Comparison of ENCODE assay signal across 8 cellular contexts in the genomic region with DNA sequence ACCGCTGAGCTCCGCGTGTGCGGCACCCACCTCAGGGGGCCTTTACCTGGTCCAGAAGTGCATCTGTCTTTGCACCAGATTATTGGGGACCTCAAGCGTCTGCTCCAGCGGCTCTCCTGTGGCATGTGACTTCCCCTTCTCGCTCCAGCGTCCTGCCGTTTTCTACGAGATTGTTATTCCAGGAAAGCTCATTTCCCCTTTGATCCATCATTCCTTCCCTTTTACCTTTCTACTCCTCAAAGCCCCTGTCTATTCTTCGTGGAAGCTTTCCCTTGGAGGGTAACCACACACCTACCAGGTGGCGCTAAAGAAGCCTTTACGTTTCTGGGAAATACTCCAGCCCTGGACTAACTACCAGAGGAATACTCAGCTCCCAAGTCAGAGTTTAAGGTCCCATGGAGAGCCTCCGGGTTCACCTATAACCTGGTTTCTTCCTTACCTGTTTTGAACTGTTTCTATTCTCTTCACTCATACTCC. TPM values are rescaled to one million over a fixed set of nuclear protein-coding genes. Genes with fewer than 3 reads are reported as not detected.
DNase-seq lines count a peak whose midpoint lies in the region; ATAC-seq and TF ChIP-seq lines count a peak whose summit lies in the region.

No MANE protein-coding gene starts in this region.

- H3K9ac ChIP-seq in SK-N-SH, result peak overlapping the region; percentile 58; the same call in 1 of the 2 replicates

- TF ChIP-seq EP300 in SK-N-SH (IDR thresholded peaks at IDR 0.05; ENCODE audit: borderline replicate concordance in 1 of 2, low read depth in 1 of 2, low read length in 1 of 2), result no peak

- no peak for ATAC-seq in psoas muscle

- H3K4me3 ChIP-seq in SK-N-SH (ENCODE audit: low read depth in 2 of 2, low read length in 1 of 2), result peak overlapping the region; percentile 77 to 84
- H3K4me3 ChIP-seq in psoas muscle, result peak overlapping the region; percentile 93

- DNase-seq in activated naive CD4-positive, alpha-beta T cell treated with anti-CD3 and anti-CD28 coated beads, Interleukin-2, amount 10 ng/mL, durations not matched to agents 7 days and 5 days, result no peak
- DNase-seq in activated naive CD4-positive, alpha-beta T cell (lab: John Stamatoyannopoulos, UW), result no peak
- no peak for DNase-seq in SK-N-SH
- DNase-seq in fibroblast of peridontal ligament (ENCODE audit: extremely low read depth), result peak; percentile 8
- no peak for DNase-seq in psoas muscle
- DNase-seq in COR-L47 (lab: John Stamatoyannopoulos, UW), result no peak
- DNase-seq in AG20443 (ENCODE audit: low spot score), result no peak
- no peak for DNase-seq in NCI-H2107 treated with DMSO at 0.1 percent for 48 hours (lab: John Stamatoyannopoulos, UW; ENCODE audit: unreplicated experiment)

- peaks cover 19% of the 10 kb centered on the region for H3K4me1 Mint-ChIP-seq in activated naive CD4-positive, alpha-beta T cell treated with anti-CD3 and anti-CD28 coated beads, Interleukin-2, amount 10 ng/mL, durations not matched to agents 7 days and 5 days

- intact Hi-C loops in psoas muscle (cut with DNase I), result no loop called here

- peaks cover 26% of the 10 kb centered on the region for H3K27me3 Mint-ChIP-seq in activated naive CD4-positive, alpha-beta T cell treated with anti-CD3 and anti-CD28 coated beads, Interleukin-2, amount 10 ng/mL, durations not matched to agents 7 days and 5 days

- H3K9me2 ChIP-seq in SK-N-SH, result no peaks in the 10 kb centered on the region

- H3K27me3 ChIP-seq in SK-N-SH (ENCODE audit: insufficient read depth) (no peaks in the 10 kb centered on the region), psoas muscle (ENCODE audit: insufficient read depth in 3 of 3, low read length in 2 of 3) (no peaks in the 10 kb centered on the region)

- H3K79me2 ChIP-seq in SK-N-SH (ENCODE audit: insufficient read depth), result peaks cover 24% of the 10 kb centered on the region

- TF ChIP-seq RAD21 in SK-N-SH (IDR thresholded peaks at IDR 0.05; ENCODE audit: low read length), result no peak

- CTCF ChIA-PET in activated naive CD4-positive, alpha-beta T cell treated with anti-CD3 and anti-CD28 coated beads, Interleukin-2, amount 10 ng/mL, durations not matched to agents 7 days and 5 days (lab: Charles Lee), result interaction anchor here (0.9 to 3.9 kb wide), 3 partner anchors 12 to 84 kb away, joined by 4 to 21 read pairs (median 4); a partner anchor contains a TSS
- CTCF ChIA-PET in SK-N-SH (lab: Yijun Ruan, JAX), result interaction anchor here (0.6 to 6.7 kb wide), 10 partner anchors 11 to 246 kb away, joined by 3 to 54 read pairs (median 4); no protein-coding TSS in a partner anchor

- H2AFZ ChIP-seq in SK-N-SH (ENCODE audit: low read depth), result peak overlapping the region; percentile 69

- H4K20me1 ChIP-seq in SK-N-SH (ENCODE audit: insufficient read depth), result 0 out of 2 replicates have a peak, but pooled peaks cover 5% of the 10 kb centered on the region

- peak; percentile 20; the same call in 1 of the 2 replicates for TF ChIP-seq CTCF in SK-N-SH (IDR thresholded peaks at IDR 0.05)
- TF ChIP-seq CTCF in psoas muscle (IDR thresholded peaks at IDR 0.05), result no peak

- H3K36me3 ChIP-seq in SK-N-SH (replicated peaks in 1 of 2; ENCODE audit: control insufficient read depth in 1 of 2, insufficient read depth in 2 of 2, low read length in 1 of 2) (peaks cover 26 to 49% of the 10 kb centered on the region in 2 experiments), psoas muscle (ENCODE audit: insufficient read depth in 1 of 2, low read depth in 1 of 2) (peaks cover 12 to 49% of the 10 kb centered on the region in 2 donors)

- H3K27ac ChIP-seq in SK-N-SH (ENCODE audit: low read depth in 2 of 2, low read length in 1 of 2), result peak overlapping the region in 1 of 2 experiments; percentile 75; a peak in 1 of 4 replicates
- peak overlapping the region; percentile 92 for H3K27ac ChIP-seq in psoas muscle

- POLR2A ChIA-PET in SK-N-SH (lab: Yijun Ruan, JAX), result interaction anchor here (0.7 to 1.7 kb wide), 4 partner anchors 8 to 392 kb away, joined by 3 read pairs; a partner anchor contains a TSS

- H3F3A ChIP-seq in SK-N-SH (replicated peaks; ENCODE audit: insufficient read depth), result no peaks in the 10 kb centered on the region

- H3K9me3 Mint-ChIP-seq in activated naive CD4-positive, alpha-beta T cell treated with anti-CD3 and anti-CD28 coated beads, Interleukin-2, amount 10 ng/mL, durations not matched to agents 7 days and 5 days, result no peaks in the 10 kb centered on the region

- peak overlapping the region; percentile 85 for H3K27ac Mint-ChIP-seq in activated naive CD4-positive, alpha-beta T cell treated with anti-CD3 and anti-CD28 coated beads, Interleukin-2, amount 10 ng/mL, durations not matched to agents 7 days and 5 days

- H3K36me3 Mint-ChIP-seq in activated naive CD4-positive, alpha-beta T cell treated with anti-CD3 and anti-CD28 coated beads, Interleukin-2, amount 10 ng/mL, durations not matched to agents 7 days and 5 days, result peaks cover 27% of the 10 kb centered on the region

- WGBS in SK-N-SH (ENCODE audit: low lambda C conversion rate), result 6% methylated on average over 14 of the region's 14 CpGs
- WGBS in psoas muscle, 3 donors, result 8 to 19% (median 9%) methylated on average over 12 to 14 of the region's 14 CpGs

- H3K4me1 ChIP-seq in SK-N-SH (ENCODE audit: control insufficient read depth in 1 of 2, insufficient read depth in 2 of 2, low read depth in 1 of 2, low read length in 1 of 2), result peaks cover 0 to 23% of the 10 kb centered on the region in 2 experiments; a peak in 3 of 4 replicates
- H3K4me1 ChIP-seq in psoas muscle, result peaks cover 16% of the 10 kb centered on the region

- H3K4me3 Mint-ChIP-seq in activated naive CD4-positive, alpha-beta T cell treated with anti-CD3 and anti-CD28 coated beads, Interleukin-2, amount 10 ng/mL, durations not matched to agents 7 days and 5 days, result peak overlapping the region; percentile 92

- H3K9me3 ChIP-seq in SK-N-SH, result no peaks in the 10 kb centered on the region
- H3K9me3 ChIP-seq in psoas muscle, result no peaks in the 10 kb centered on the region

- H3K4me2 ChIP-seq in SK-N-SH, result peak overlapping the region; percentile 98

TF ChIP-seq in SK-N-SH, 30 proteins besides CTCF, POLR2A, EP300 and RAD21 (continues in another document):
- TF ChIP-seq POLR2AphosphoS5 (IDR thresholded peaks at IDR 0.05; ENCODE audit: low read depth, low read length) (no peak), TCF12 (IDR thresholded peaks at IDR 0.05) (no peak), ELF1 (IDR thresholded peaks at IDR 0.05) (no peak), RXRA (IDR thresholded peaks at IDR 0.05; ENCODE audit: borderline replicate concordance, low read depth) (no peak), MXI1 (IDR thresholded peaks at IDR 0.05; ENCODE audit: low read depth, low read length) (no peak; the same call in 1 of the 2 replicates), NRF1 (IDR thresholded peaks at IDR 0.05; ENCODE audit: low read depth, low read length) (no peak), CHD2 (IDR thresholded peaks at IDR 0.05; ENCODE audit: low read length, partially characterized antibody) (no peak), FOXJ3 (CRISPR knock-in tag; IDR thresholded peaks at IDR 0.05) (no peak), RFX5 (IDR thresholded peaks at IDR 0.05; ENCODE audit: low read length) (no peak), NFIC (IDR thresholded peaks at IDR 0.05; ENCODE audit: borderline replicate concordance) (no peak)
- TF ChIP-seq, protein P1, sequence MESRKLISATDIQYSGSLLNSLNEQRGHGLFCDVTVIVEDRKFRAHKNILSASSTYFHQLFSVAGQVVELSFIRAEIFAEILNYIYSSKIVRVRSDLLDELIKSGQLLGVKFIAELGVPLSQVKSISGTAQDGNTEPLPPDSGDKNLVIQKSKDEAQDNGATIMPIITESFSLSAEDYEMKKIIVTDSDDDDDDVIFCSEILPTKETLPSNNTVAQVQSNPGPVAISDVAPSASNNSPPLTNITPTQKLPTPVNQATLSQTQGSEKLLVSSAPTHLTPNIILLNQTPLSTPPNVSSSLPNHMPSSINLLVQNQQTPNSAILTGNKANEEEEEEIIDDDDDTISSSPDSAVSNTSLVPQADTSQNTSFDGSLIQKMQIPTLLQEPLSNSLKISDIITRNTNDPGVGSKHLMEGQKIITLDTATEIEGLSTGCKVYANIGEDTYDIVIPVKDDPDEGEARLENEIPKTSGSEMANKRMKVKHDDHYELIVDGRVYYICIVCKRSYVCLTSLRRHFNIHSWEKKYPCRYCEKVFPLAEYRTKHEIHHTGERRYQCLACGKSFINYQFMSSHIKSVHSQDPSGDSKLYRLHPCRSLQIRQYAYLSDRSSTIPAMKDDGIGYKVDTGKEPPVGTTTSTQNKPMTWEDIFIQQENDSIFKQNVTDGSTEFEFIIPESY (IDR thresholded peaks at IDR 0.05; ENCODE audit: borderline replicate concordance, low read depth), result no peak

RNA-seq across cellular contexts. Expression of a gene that starts 1.5 kb away (rescaled TPM):
- polyA plus RNA-seq in SK-N-SH (2012; rRNA removed) (53.2 and 57.7 TPM in 2 replicates), psoas muscle (100 to 1,000 TPM in 1 of 3 donors, 10 to 100 TPM in 2; 62.4 to 116 (median 86.2) TPM)
- polyA plus RNA-seq in SK-N-SH (2012; cell fraction: cytosol; rRNA removed), result 49.7 and 59.0 TPM in 2 replicates
- 57.1 and 60.9 TPM in 2 replicates for polyA plus RNA-seq in SK-N-SH (2012; cell fraction: nucleus; rRNA removed)
- total RNA-seq in psoas muscle, result 100 to 1,000 TPM in 2 of 4 donors, 10 to 100 TPM in 2; 80.7 to 122 (median 92.0) TPM

RNA-seq across cellular contexts. Expression of a gene that starts 16.2 kb away (rescaled TPM):
- polyA plus RNA-seq in SK-N-SH (2012; rRNA removed), result 27.2 and 30.1 TPM in 2 replicates
- polyA plus RNA-seq in SK-N-SH (2012; cell fraction: cytosol; rRNA removed), result 13.9 and 17.1 TPM in 2 replicates
- polyA plus RNA-seq in SK-N-SH (2012; cell fraction: nucleus; rRNA removed), result 91.7 and 94.9 TPM in 2 replicates
- 10 to 100 TPM in 2 of 4 donors, 1 to 10 TPM in 2; 5.1 to 12.0 (median 9.3) TPM for total RNA-seq in psoas muscle
- 10 to 100 TPM in 1 of 3 donors, 1 to 10 TPM in 2; 7.8 to 12.8 (median 8.8) TPM for polyA plus RNA-seq in psoas muscle

RNA-seq across cellular contexts. Expression of a gene that starts 38.6 kb away (rescaled TPM):
- polyA plus RNA-seq in SK-N-SH (2012; rRNA removed) (not detected in 2 replicates), psoas muscle (1 to 10 TPM; 1.0 to 1.3 (median 1.3) TPM)
- polyA plus RNA-seq in SK-N-SH (2012; cell fraction: cytosol; rRNA removed), result not detected in 2 replicates
- 0.04 TPM in 1 of 2 replicates, not detected in the other for polyA plus RNA-seq in SK-N-SH (2012; cell fraction: nucleus; rRNA removed)
- 1 to 10 TPM in 2 of 4 donors, under 1 TPM in 2; 0.96 to 2.4 (median 1.1) TPM for total RNA-seq in psoas muscle
